2 cellular contexts compared by ENCODE assay signal in the genomic region with DNA sequence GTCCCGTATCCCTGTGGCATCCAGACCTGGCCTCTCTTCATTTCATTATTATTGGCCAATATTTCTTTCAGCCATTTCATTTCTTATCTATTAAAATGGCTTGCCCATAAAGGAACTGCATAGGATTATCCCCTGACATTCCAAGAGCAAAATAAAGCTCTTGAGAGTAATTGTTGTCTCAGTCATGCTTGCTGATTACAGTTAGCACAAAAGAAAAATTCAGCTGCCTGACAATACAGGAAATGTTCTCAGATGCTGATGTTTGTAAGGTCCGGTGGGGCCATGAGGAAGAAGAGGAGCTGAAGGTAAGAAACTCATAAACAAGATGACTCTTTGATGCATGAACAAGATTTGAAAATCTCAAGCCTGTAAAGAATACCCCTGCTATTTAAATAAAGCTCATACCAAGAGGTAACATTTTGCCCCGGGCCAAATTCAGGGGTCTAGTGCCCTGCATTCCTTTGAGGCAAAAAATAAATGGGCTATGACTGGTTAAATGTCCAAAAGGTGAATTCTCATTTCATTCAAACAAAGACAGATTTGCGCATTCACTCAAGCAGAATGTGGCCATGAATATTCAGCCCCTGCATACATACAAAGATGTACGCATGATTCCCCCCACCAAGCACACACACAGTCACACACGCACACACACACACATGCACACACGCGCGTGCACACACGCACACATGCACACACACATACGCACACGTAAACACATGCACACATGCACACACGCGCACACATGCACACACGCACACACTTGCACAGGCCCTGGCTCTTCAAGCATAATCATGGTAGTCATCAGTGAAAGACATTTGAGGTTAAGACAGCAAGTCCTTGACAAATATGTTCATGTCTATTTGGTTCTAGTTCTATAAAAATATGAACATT.
TF ChIP-seq lines count a peak whose summit lies in the region.

No MANE protein-coding gene starts in this region.

TF ChIP-seq in HEK293, 187 proteins besides CTCF, POLR2A, EP300 and RAD21:
- no peak for TF ChIP-seq ZFP41 (tag by site-specific recombination; IDR thresholded peaks at IDR 0.05; ENCODE audit: borderline replicate concordance)
- TF ChIP-seq ZFP3 (tag by site-specific recombination; IDR thresholded peaks at IDR 0.05; ENCODE audit: low read depth) = no peak
- TF ChIP-seq, protein P1, sequence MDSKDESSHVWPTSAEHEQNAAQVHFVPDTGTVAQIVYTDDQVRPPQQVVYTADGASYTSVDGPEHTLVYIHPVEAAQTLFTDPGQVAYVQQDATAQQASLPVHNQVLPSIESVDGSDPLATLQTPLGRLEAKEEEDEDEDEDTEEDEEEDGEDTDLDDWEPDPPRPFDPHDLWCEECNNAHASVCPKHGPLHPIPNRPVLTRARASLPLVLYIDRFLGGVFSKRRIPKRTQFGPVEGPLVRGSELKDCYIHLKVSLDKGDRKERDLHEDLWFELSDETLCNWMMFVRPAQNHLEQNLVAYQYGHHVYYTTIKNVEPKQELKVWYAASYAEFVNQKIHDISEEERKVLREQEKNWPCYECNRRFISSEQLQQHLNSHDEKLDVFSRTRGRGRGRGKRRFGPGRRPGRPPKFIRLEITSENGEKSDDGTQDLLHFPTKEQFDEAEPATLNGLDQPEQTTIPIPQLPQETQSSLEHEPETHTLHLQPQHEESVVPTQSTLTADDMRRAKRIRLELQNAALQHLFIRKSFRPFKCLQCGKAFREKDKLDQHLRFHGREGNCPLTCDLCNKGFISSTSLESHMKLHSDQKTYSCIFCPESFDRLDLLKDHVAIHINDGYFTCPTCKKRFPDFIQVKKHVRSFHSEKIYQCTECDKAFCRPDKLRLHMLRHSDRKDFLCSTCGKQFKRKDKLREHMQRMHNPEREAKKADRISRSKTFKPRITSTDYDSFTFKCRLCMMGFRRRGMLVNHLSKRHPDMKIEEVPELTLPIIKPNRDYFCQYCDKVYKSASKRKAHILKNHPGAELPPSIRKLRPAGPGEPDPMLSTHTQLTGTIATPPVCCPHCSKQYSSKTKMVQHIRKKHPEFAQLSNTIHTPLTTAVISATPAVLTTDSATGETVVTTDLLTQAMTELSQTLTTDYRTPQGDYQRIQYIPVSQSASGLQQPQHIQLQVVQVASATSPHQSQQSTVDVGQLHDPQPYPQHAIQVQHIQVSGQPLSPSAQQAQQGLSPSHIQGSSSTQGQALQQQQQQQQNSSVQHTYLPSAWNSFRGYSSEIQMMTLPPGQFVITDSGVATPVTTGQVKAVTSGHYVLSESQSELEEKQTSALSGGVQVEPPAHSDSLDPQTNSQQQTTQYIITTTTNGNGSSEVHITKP (tag by site-specific recombination; IDR thresholded peaks at IDR 0.05) = no peak
- TF ChIP-seq, protein P2, sequence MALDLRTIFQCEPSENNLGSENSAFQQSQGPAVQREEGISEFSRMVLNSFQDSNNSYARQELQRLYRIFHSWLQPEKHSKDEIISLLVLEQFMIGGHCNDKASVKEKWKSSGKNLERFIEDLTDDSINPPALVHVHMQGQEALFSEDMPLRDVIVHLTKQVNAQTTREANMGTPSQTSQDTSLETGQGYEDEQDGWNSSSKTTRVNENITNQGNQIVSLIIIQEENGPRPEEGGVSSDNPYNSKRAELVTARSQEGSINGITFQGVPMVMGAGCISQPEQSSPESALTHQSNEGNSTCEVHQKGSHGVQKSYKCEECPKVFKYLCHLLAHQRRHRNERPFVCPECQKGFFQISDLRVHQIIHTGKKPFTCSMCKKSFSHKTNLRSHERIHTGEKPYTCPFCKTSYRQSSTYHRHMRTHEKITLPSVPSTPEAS (tag by site-specific recombination; IDR thresholded peaks at IDR 0.05) = peak; percentile 95
- no peak for TF ChIP-seq ZNF701 (tag by site-specific recombination; IDR thresholded peaks at IDR 0.05)
TF ChIP-seq in HEK293: peak in this region for 1.

TF ChIP-seq in H1, 55 proteins besides CTCF, POLR2A, EP300 and RAD21:
- TF ChIP-seq BRCA1 (IDR thresholded peaks at IDR 0.05; ENCODE audit: low read depth, low read length) = no peak
- TF ChIP-seq SUZ12 (IDR thresholded peaks at IDR 0.05; ENCODE audit: low read length) = no peak
- no peak for TF ChIP-seq YY1 (IDR thresholded peaks at IDR 0.05; ENCODE audit: low read depth, low read length)
- no peak for TF ChIP-seq GABPA (IDR thresholded peaks at IDR 0.05; ENCODE audit: borderline replicate concordance, insufficient read depth, low read length)
- TF ChIP-seq SP1 (IDR thresholded peaks at IDR 0.05; ENCODE audit: low read depth, low read length) = no peak
- TF ChIP-seq JUN (IDR thresholded peaks at IDR 0.05; ENCODE audit: low read depth, low read length) = no peak
